Comparison of ENCODE assay signal across 12 cellular contexts in the genomic region with DNA sequence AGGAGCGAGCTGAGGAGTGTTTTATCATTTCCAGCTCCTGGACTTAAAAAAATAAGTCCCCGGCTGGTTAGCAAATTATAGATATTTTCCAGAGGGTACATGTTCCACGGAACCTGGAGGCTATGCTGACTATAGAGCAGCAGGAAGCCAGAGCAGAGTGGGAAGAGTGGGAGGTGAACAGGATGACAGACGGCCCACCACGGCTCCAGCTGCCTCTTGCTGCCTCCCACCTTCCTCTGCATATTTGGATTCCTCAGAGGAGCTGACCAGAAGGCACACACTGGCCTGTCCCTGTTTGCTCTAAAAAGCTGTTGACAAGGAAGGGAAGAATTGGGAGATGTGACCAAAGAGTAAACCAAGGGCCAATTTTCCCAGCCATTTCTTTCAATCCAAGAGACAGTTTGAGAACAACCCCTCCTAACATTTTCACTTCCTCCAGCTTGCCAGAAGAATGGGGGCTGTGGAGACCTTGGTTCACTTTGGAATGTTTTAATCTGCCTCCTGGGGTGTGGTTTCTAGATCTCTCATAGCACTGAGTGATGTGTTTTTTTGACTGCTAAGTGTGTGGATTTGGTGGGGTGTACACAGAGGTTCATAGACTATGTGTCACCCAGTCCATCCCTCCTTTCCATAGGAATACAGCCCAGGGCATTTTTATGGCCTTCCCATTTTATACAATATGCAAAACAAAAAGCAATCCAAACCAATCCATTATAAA. TPM values are rescaled to one million over a fixed set of nuclear protein-coding genes. Genes with fewer than 3 reads are reported as not detected.
DNase-seq lines count a peak whose midpoint lies in the region; ATAC-seq and TF ChIP-seq lines count a peak whose summit lies in the region.
"Had no signal": no experiment of that assay in that cellular context is flagged by ENCODE, and none has a peak within 500 bp of the region (broad histone marks: within the 10 kb centered on the region; RNA-seq: fewer than 3 reads in every experiment).

No MANE protein-coding gene starts in this region.

- H3K79me1 ChIP-seq in IMR-90 (ENCODE audit: low read depth in 1 of 2, low read length in 2 of 2) (no peaks in the 10 kb centered on the region), mesendoderm (ENCODE audit: low read length) (no peaks in the 10 kb centered on the region)

- no peak overlapping the region for H2AK9ac ChIP-seq in IMR-90 (replicated peaks; ENCODE audit: low read depth, low read length, poor library complexity)

- CTCF ChIA-PET in IMR-90 (lab: Yijun Ruan, JAX), result no interaction called here

- H2AK5ac ChIP-seq in IMR-90 (ENCODE audit: low read depth, low read length) (no peak overlapping the region), mesendoderm (ENCODE audit: low read length) (no peak overlapping the region)

- intact Hi-C loops in IMR-90 (cut with micrococcal nuclease), result no loop called here

- no peak for TF ChIP-seq RAD21 in IMR-90 (IDR thresholded peaks at IDR 0.05; ENCODE audit: low read length)

- H3K4me3 ChIP-seq in IMR-90 (ENCODE audit: insufficient read depth, low read depth, low read length) (no peak overlapping the region), mesendoderm (ENCODE audit: low read length) (no peak overlapping the region)
- H3K4me3 ChIP-seq: Peyer's patch had no signal

- ATAC-seq in IMR-90 (ENCODE audit: low read depth), result peak; percentile 27; the same call in 1 of the 2 replicates
- no peak for ATAC-seq in HG02884 (IDR thresholded peaks at IDR 0.05; ENCODE audit: unreplicated experiment)
- ATAC-seq in GM19351 (IDR thresholded peaks at IDR 0.05; ENCODE audit: unreplicated experiment), result no peak
- ATAC-seq in HG03520 (IDR thresholded peaks at IDR 0.05; ENCODE audit: unreplicated experiment), result no peak

- no peaks in the 10 kb centered on the region for H4K20me1 ChIP-seq in IMR-90 (ENCODE audit: insufficient read depth, low read length)

- H3K4me2 ChIP-seq in IMR-90 (ENCODE audit: low read depth, low read length) (no peak overlapping the region), mesendoderm (ENCODE audit: low read length) (no peak overlapping the region)

- no peak for TF ChIP-seq POLR2A in IMR-90 (IDR thresholded peaks at IDR 0.05; ENCODE audit: low read depth, low read length)

- H2BK120ac ChIP-seq in IMR-90 (ENCODE audit: low read depth, low read length) (peak overlapping the region; percentile 52), mesendoderm (ENCODE audit: low read depth, low read length) (no peak overlapping the region)

- DNase-seq in DMS 273 (lab: John Stamatoyannopoulos, UW; ENCODE audit: unreplicated experiment), result peak; percentile 51
- peak; percentile 22 for DNase-seq in IMR-90
- peak; percentile 42 for DNase-seq in mesendoderm
- no peak for DNase-seq in stimulated activated CD8-positive, alpha-beta memory T cell treated with anti-CD3 and anti-CD28 coated beads, Interleukin-4, amount 100 ng/mL, for 48 hours
- DNase-seq: DMS79 treated with DMSO at 0.1 percent for 48 hours, kidney, NCI-H446, Peyer's patch had no signal

- in situ Hi-C loops in IMR-90 (cut with MboI; ENCODE audit: low sequenced_read_pairs), result no loop called here

- H3K4ac ChIP-seq in IMR-90 (ENCODE audit: low read depth, low read length), result peak overlapping the region; percentile 11; the same call in 1 of the 2 replicates
- no peak overlapping the region for H3K4ac ChIP-seq in mesendoderm (ENCODE audit: low read depth, low read length)

- BruUV-seq in IMR-90 (replicated peaks; lab: Mats Ljungman, UMichigan), result no TSS peak

- no peak overlapping the region for H3K23ac ChIP-seq in IMR-90 (ENCODE audit: low read depth, low read length)
- H3K23ac ChIP-seq in mesendoderm (ENCODE audit: low read length), result no peak overlapping the region

- H3K27ac ChIP-seq in IMR-90 (ENCODE audit: insufficient read depth, low read length), result no peak overlapping the region
- peak overlapping the region; percentile 11 for H3K27ac ChIP-seq in angular gyrus (ENCODE audit: low read depth, low read length)
- no peak overlapping the region for H3K27ac ChIP-seq in mesendoderm (ENCODE audit: low read depth, low read length)
- H3K27ac ChIP-seq: Peyer's patch had no signal

- no peak overlapping the region for H3K56ac ChIP-seq in IMR-90 (ENCODE audit: extremely low read depth, insufficient read depth, low read length)
- H3K56ac ChIP-seq in mesendoderm (ENCODE audit: low read length), result peak overlapping the region; percentile 6

- peak overlapping the region; percentile 67 for H2AFZ ChIP-seq in IMR-90 (replicated peaks; ENCODE audit: low read length, poor library complexity)

- WGBS in IMR-90 (ENCODE audit: extremely low coverage in 2 of 2, insufficient read length in 1 of 2), 2 experiments, result 60% methylated on average over 1 of the region's 5 CpGs; no CpG with 5 or more reads in 1 of the 2 experiments
- WGBS in mesendoderm (ENCODE audit: extremely low coverage, insufficient coverage, low lambda C conversion rate), result no CpG with 5 or more reads among the region's 5 CpGs

- POLR2A ChIA-PET in IMR-90 (lab: Charles Lee; ENCODE audit: unreplicated experiment), result no interaction called here

- TF ChIP-seq CTCF in IMR-90 (conservative IDR thresholded peaks at IDR 0.05; ENCODE audit: low read depth, low read length), result no peak

- peaks cover 8% of the 10 kb centered on the region; the same call in 1 of the 2 replicates for H3K9me1 ChIP-seq in IMR-90 (ENCODE audit: insufficient read depth, low read length)

- H3K79me2 ChIP-seq in mesendoderm (ENCODE audit: control insufficient read depth, insufficient read depth, low read length), result no peaks in the 10 kb centered on the region

- no peaks in the 10 kb centered on the region for H3K27me3 ChIP-seq in IMR-90 (ENCODE audit: control insufficient read depth, insufficient read depth, low read length)
- no peaks in the 10 kb centered on the region for H3K27me3 ChIP-seq in mesendoderm (ENCODE audit: insufficient read depth, low read length, poor library complexity)
- H3K27me3 ChIP-seq: Peyer's patch had no signal

- H2BK20ac ChIP-seq in IMR-90 (ENCODE audit: low read depth, low read length), result 0 out of 2 replicates have a peak overlapping the region, but pooled peaks have one; percentile 20

- H3K4me1 ChIP-seq in IMR-90 (ENCODE audit: control insufficient read depth, insufficient read depth, low read length), result peaks cover 29% of the 10 kb centered on the region
- peaks cover 6% of the 10 kb centered on the region for H3K4me1 ChIP-seq in mesendoderm (ENCODE audit: control insufficient read depth, low read depth, low read length)
- H3K4me1 ChIP-seq: Peyer's patch had no signal

- H4K8ac ChIP-seq in IMR-90 (ENCODE audit: low read depth in 2 of 2, low read length in 2 of 2), result peak overlapping the region; percentile 33 to 40; a peak in 2 of 4 replicates
- H4K8ac ChIP-seq in mesendoderm (ENCODE audit: low read depth, low read length), result no peak overlapping the region

- no peak overlapping the region for H2BK5ac ChIP-seq in IMR-90 (ENCODE audit: low read depth, low read length, poor library complexity, severe bottlenecking)
- H2BK5ac ChIP-seq in mesendoderm (ENCODE audit: low read length), result no peak overlapping the region

- peak overlapping the region; percentile 11; the same call in 1 of the 2 replicates for H4K91ac ChIP-seq in IMR-90 (ENCODE audit: insufficient read depth, low read depth, low read length)

- peak overlapping the region; percentile 34; the same call in 1 of the 2 replicates for H3K9ac ChIP-seq in IMR-90 (ENCODE audit: low read depth, low read length)
- H3K9ac ChIP-seq in mesendoderm (ENCODE audit: low read length), result no peak overlapping the region

- dilution Hi-C loops in IMR-90 (cut with HindIII; ENCODE audit: low sequenced_read_pairs, unreplicated experiment), result no loop called here

- peak overlapping the region; percentile 22; the same call in 1 of the 2 replicates for H4K5ac ChIP-seq in IMR-90 (ENCODE audit: low read depth, low read length)
- no peak overlapping the region for H4K5ac ChIP-seq in mesendoderm (ENCODE audit: low read length)

- H2BK15ac ChIP-seq in IMR-90 (ENCODE audit: low read depth, low read length), result no peak overlapping the region; the same call in 2 of the 3 replicates
- no peak overlapping the region for H2BK15ac ChIP-seq in mesendoderm (replicated peaks; ENCODE audit: low read depth)

- H3K14ac ChIP-seq in IMR-90 (replicated peaks; ENCODE audit: low read depth, low read length), result no peak overlapping the region

- no peaks in the 10 kb centered on the region for H3K9me3 ChIP-seq in IMR-90 (ENCODE audit: control insufficient read depth, insufficient read depth, low read length)
- H3K9me3 ChIP-seq: Peyer's patch had no signal

- peak overlapping the region; percentile 34; the same call in 1 of the 2 replicates for H3K18ac ChIP-seq in IMR-90 (ENCODE audit: low read depth, low read length)
- no peak overlapping the region for H3K18ac ChIP-seq in mesendoderm (ENCODE audit: low read length)

- H3K36me3 ChIP-seq in IMR-90 (ENCODE audit: control insufficient read depth, insufficient read depth, low read length) (no peaks in the 10 kb centered on the region), mesendoderm (ENCODE audit: control insufficient read depth, insufficient read depth, low read length) (no peaks in the 10 kb centered on the region)
- H3K36me3 ChIP-seq: Peyer's patch had no signal

TF ChIP-seq in IMR-90, 13 proteins besides CTCF, POLR2A, EP300 and RAD21 (continues in another document):
- TF ChIP-seq MAZ (IDR thresholded peaks at IDR 0.05; ENCODE audit: borderline replicate concordance, low read depth, low read length) (no peak), MXI1 (IDR thresholded peaks at IDR 0.05; ENCODE audit: borderline replicate concordance, low read depth, low read length) (no peak), CEBPB (IDR thresholded peaks at IDR 0.05; ENCODE audit: low read depth, low read length) (no peak), FOS (IDR thresholded peaks at IDR 0.05; ENCODE audit: low read depth, low read length) (no peak)

RNA-seq across cellular contexts. Expression of a gene that starts 36.8 kb away (rescaled TPM):
- total RNA-seq in IMR-90 (2012; rRNA removed), result not detected in 2 replicates
- polyA plus RNA-seq in IMR-90 (2012; rRNA removed), result 0.14 and 0.19 TPM in 2 replicates
- not detected in 2 replicates for polyA plus RNA-seq in IMR-90 (2012; cell fraction: cytosol; rRNA removed)
- 0.30 and 1.4 TPM in 2 replicates for polyA plus RNA-seq in IMR-90 (2012; cell fraction: nucleus; rRNA removed; ENCODE audit: low replicate concordance)
- polyA plus RNA-seq in mesendoderm (2013, experiment 1 of 2), result not detected
- not detected for polyA plus RNA-seq in mesendoderm (2013, experiment 2 of 2)

RNA-seq across cellular contexts. Expression of a gene that starts 49.1 kb away (rescaled TPM):
- total RNA-seq in IMR-90 (2012; rRNA removed), result 53.9 and 62.8 TPM in 2 replicates
- 278 and 310 TPM in 2 replicates for polyA plus RNA-seq in IMR-90 (2012; rRNA removed)
- 48.8 and 115 TPM in 2 replicates for polyA plus RNA-seq in IMR-90 (2012; cell fraction: cytosol; rRNA removed)
- 31.2 and 86.3 TPM in 2 replicates for polyA plus RNA-seq in IMR-90 (2012; cell fraction: nucleus; rRNA removed; ENCODE audit: low replicate concordance)
- 470 TPM for polyA plus RNA-seq in mesendoderm (2013, experiment 1 of 2)
- polyA plus RNA-seq in mesendoderm (2013, experiment 2 of 2), result 483 TPM
